Comparison of ENCODE assay signal across 7 cellular contexts in the genomic region with DNA sequence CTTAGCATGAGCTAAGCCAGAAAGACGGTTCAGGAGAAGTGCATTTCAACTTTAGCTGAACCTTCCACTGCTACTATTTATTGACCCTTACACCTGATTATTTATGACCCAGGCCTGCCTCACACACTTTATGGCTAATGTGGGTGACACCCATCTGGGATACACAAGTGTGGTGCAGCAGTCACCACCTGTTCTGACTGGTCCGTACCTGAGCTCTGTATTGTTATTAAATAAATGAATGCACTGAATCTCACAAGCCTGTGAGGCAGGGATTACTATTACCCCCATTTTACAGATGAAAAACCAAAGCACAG. TPM values are rescaled to one million over a fixed set of nuclear protein-coding genes. Genes with fewer than 3 reads are reported as not detected.
DNase-seq lines count a peak whose midpoint lies in the region; ATAC-seq and TF ChIP-seq lines count a peak whose summit lies in the region.

No MANE protein-coding gene starts in this region.

- TF ChIP-seq POLR2A in spleen (IDR thresholded peaks at IDR 0.05), result no peak

- H3K79me2 ChIP-seq in GM23338 (replicated peaks; ENCODE audit: insufficient read depth), result peaks cover 53% of the 10 kb centered on the region

- peaks cover 56% of the 10 kb centered on the region for H3K4me1 Mint-ChIP-seq in GM23338

- no peaks in the 10 kb centered on the region for H3K9me3 Mint-ChIP-seq in GM23338

- H3K4me3 Mint-ChIP-seq in GM23338, result peak overlapping the region; percentile 77

- H3K9me3 ChIP-seq in SK-N-MC (ENCODE audit: low read depth, low read length) (no peaks in the 10 kb centered on the region), spleen (no peaks in the 10 kb centered on the region)

- H3K36me3 ChIP-seq in GM23338 (ENCODE audit: insufficient read depth) (no peaks in the 10 kb centered on the region; the same call in 1 of the 2 replicates), SK-N-MC (ENCODE audit: insufficient read depth, low read length) (no peaks in the 10 kb centered on the region), spleen (peaks cover 0 to 9% (median 0%) of the 10 kb centered on the region in 6 donors)

- H3K4me1 ChIP-seq in GM23338 (ENCODE audit: insufficient read depth) (peaks cover 46% of the 10 kb centered on the region), spleen (peaks cover 42 to 87% (median 70%) of the 10 kb centered on the region in 6 donors)

- H3K27ac ChIP-seq in GM23338 (ENCODE audit: low read depth), result peak overlapping the region; percentile 81
- H3K27ac ChIP-seq in SK-N-MC, result peak overlapping the region; percentile 50
- peak overlapping the region; percentile 95 to 99 (median 98) for H3K27ac ChIP-seq in spleen

- H3K36me3 Mint-ChIP-seq in GM23338 (ENCODE audit: low read depth), result no peaks in the 10 kb centered on the region; the same call in 2 of the 3 replicates

- 30 to 56% (median 33%) methylated on average over 2 of the region's 2 CpGs for WGBS in spleen, 5 donors

- peak overlapping the region; percentile 88 for H3K4me2 ChIP-seq in GM23338

- TF ChIP-seq CTCF in GM23338 (conservative IDR thresholded peaks at IDR 0.05; ENCODE audit: low read depth in 2 of 2) (no peak), fibroblast of villous mesenchyme (IDR thresholded peaks at IDR 0.05; ENCODE audit: insufficient read depth, low read depth, low read length) (no peak), spleen (IDR thresholded peaks at IDR 0.05 in 8 of 11, conservative IDR thresholded peaks at IDR 0.05 in 3 of 11) (no peak), GM20000 (IDR thresholded peaks at IDR 0.05; ENCODE audit: extremely low read depth, missing control alignments) (no peak)

- ATAC-seq in GM23338, result no peak

- peak overlapping the region; percentile 69 for H3K9ac ChIP-seq in SK-N-MC (ENCODE audit: insufficient read length)

- no peak overlapping the region for H2AFZ ChIP-seq in GM23338

- peaks cover 4% of the 10 kb centered on the region; the same call in 1 of the 2 replicates for H3F3A ChIP-seq in GM23338 (replicated peaks; ENCODE audit: low read depth)

- no peaks in the 10 kb centered on the region for H3K9me2 ChIP-seq in GM23338 (ENCODE audit: insufficient read depth)

- H3K27me3 Mint-ChIP-seq in GM23338 (ENCODE audit: insufficient read depth, low read depth, poor library complexity), result peaks cover 19% of the 10 kb centered on the region

- H4K20me1 ChIP-seq in GM23338 (replicated peaks; ENCODE audit: insufficient read depth), result peaks cover 19% of the 10 kb centered on the region

- H3K27me3 ChIP-seq in GM23338 (ENCODE audit: insufficient read depth) (peaks cover 30% of the 10 kb centered on the region), spleen (replicated peaks in 1 of 7) (no peaks in the 10 kb centered on the region)

- H3K4me3 ChIP-seq in GM23338, result peak overlapping the region; percentile 73
- H3K4me3 ChIP-seq in SK-N-MC, result peak overlapping the region; percentile 82
- peak overlapping the region; percentile 78 for H3K4me3 ChIP-seq in fibroblast of villous mesenchyme (ENCODE audit: low read depth, low read length)
- H3K4me3 ChIP-seq in spleen, result peak overlapping the region; percentile 53 to 97 (median 84)

- intact Hi-C loops in spleen (cut with DNase I; ENCODE audit: low total_unique reads), result loop anchor here (10.0 kb wide), 1 partner anchor 759 kb away; a partner anchor contains a TSS

- DNase-seq in GM23338 (ENCODE audit: low spot score) (no peak), SK-N-MC (ENCODE audit: low read depth, low spot score) (no peak), fibroblast of villous mesenchyme (ENCODE audit: low read depth) (no peak), spleen (no peak), ecto neural progenitor cell (ENCODE audit: low spot score) (no peak), GM20000 (ENCODE audit: low spot score) (no peak), hepatic stellate cell (ENCODE audit: low spot score) (no peak)

- H3K27ac Mint-ChIP-seq in GM23338, result no peak overlapping the region

TF ChIP-seq in GM23338, 12 proteins besides CTCF, POLR2A, EP300 and RAD21 (continues in another document):
- no peak for TF ChIP-seq CREB1 (CRISPR knock-in tag; IDR thresholded peaks at IDR 0.05; ENCODE audit: low read depth)
- TF ChIP-seq EZH2 (IDR thresholded peaks at IDR 0.05; ENCODE audit: low read depth, unreplicated experiment), result no peak
- no peak for TF ChIP-seq POLR2AphosphoS5 (IDR thresholded peaks at IDR 0.05; ENCODE audit: low read depth)
- TF ChIP-seq EZH2phosphoT487 (IDR thresholded peaks at IDR 0.05; ENCODE audit: unreplicated experiment), result no peak
- TF ChIP-seq, protein P1, sequence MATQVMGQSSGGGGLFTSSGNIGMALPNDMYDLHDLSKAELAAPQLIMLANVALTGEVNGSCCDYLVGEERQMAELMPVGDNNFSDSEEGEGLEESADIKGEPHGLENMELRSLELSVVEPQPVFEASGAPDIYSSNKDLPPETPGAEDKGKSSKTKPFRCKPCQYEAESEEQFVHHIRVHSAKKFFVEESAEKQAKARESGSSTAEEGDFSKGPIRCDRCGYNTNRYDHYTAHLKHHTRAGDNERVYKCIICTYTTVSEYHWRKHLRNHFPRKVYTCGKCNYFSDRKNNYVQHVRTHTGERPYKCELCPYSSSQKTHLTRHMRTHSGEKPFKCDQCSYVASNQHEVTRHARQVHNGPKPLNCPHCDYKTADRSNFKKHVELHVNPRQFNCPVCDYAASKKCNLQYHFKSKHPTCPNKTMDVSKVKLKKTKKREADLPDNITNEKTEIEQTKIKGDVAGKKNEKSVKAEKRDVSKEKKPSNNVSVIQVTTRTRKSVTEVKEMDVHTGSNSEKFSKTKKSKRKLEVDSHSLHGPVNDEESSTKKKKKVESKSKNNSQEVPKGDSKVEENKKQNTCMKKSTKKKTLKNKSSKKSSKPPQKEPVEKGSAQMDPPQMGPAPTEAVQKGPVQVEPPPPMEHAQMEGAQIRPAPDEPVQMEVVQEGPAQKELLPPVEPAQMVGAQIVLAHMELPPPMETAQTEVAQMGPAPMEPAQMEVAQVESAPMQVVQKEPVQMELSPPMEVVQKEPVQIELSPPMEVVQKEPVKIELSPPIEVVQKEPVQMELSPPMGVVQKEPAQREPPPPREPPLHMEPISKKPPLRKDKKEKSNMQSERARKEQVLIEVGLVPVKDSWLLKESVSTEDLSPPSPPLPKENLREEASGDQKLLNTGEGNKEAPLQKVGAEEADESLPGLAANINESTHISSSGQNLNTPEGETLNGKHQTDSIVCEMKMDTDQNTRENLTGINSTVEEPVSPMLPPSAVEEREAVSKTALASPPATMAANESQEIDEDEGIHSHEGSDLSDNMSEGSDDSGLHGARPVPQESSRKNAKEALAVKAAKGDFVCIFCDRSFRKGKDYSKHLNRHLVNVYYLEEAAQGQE (IDR thresholded peaks at IDR 0.05; ENCODE audit: unreplicated experiment), result no peak
- TF ChIP-seq STAT1 (IDR thresholded peaks at IDR 0.05; ENCODE audit: unreplicated experiment), result no peak
- TF ChIP-seq ZNF331 (CRISPR knock-in tag; IDR thresholded peaks at IDR 0.05; ENCODE audit: low read depth), result no peak
- no peak for TF ChIP-seq NANOG (IDR thresholded peaks at IDR 0.05; ENCODE audit: borderline replicate concordance)
- no peak for TF ChIP-seq JUNB (IDR thresholded peaks at IDR 0.05; ENCODE audit: unreplicated experiment)

RNA-seq across cellular contexts. Expression of a gene that starts 1.5 kb away (rescaled TPM):
- total RNA-seq in GM23338 (2014; rRNA removed; shearing (Covaris generic)), result 38.9 and 42.3 TPM in 2 replicates
- polyA plus RNA-seq in GM23338 (2016; fragmentation: Nextera tagmentation; extraction: Ambion mirVana) (70.0 and 73.7 TPM in 2 replicates), spleen (100 to 1,000 TPM in 2 of 3 donors, 10 to 100 TPM in 1; 89.9 to 143 (median 117) TPM)
- total RNA-seq in fibroblast of villous mesenchyme (79.9 and 85.0 TPM in 2 replicates), spleen (100 to 1,000 TPM; 102 to 201 (median 157) TPM)
